ENCODE assay signal across 11 cellular contexts in the genomic region with DNA sequence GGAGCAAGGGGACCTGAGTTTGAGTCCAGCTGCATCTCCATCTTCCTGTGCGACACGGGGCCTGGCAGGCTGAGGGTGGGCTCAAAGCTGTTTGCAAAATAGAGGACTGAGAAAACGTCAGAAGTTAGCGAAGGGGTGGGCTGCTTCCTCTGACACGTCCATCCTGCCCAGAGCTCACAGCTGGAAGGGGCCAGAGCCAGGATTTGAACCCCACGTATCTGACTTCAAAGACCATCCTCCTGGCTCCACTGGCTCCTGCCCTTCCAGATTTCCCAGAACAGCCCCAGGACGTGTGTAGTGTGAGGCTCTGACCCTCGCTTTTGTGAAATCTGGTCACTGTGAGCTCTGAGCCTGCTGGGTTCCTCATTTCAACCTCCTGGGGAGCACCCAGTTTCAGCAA. TPM values are rescaled to one million over a fixed set of nuclear protein-coding genes. Genes with fewer than 3 reads are reported as not detected.
DNase-seq lines count a peak whose midpoint lies in the region; ATAC-seq and TF ChIP-seq lines count a peak whose summit lies in the region.
"Had no signal": no experiment of that assay in that cellular context is flagged by ENCODE, and none has a peak within 500 bp of the region (broad histone marks: within the 10 kb centered on the region; RNA-seq: fewer than 3 reads in every experiment).

No MANE protein-coding gene starts in this region.

- no peak overlapping the region for H3K27ac ChIP-seq in GM23338 (ENCODE audit: low read depth)
- no peak overlapping the region for H3K27ac ChIP-seq in osteoblast (ENCODE audit: low read depth, low read length)
- H3K27ac ChIP-seq in trophoblast cell (ENCODE audit: low read depth, low read length), result no peak overlapping the region
- H3K27ac ChIP-seq: epithelial cell of prostate, parathyroid adenoma, SJSA1 had no signal

- H3K27me3 ChIP-seq in GM23338 (ENCODE audit: insufficient read depth), result peaks cover 11% of the 10 kb centered on the region; the same call in 1 of the 2 replicates
- no peaks in the 10 kb centered on the region for H3K27me3 ChIP-seq in osteoblast (ENCODE audit: insufficient read depth, low read length)
- no peaks in the 10 kb centered on the region for H3K27me3 ChIP-seq in trophoblast cell (ENCODE audit: insufficient read depth, low read length)
- H3K27me3 ChIP-seq: SJSA1 had no signal

- no peaks in the 10 kb centered on the region for H3K79me1 ChIP-seq in trophoblast cell (ENCODE audit: low read length)

- no peak overlapping the region for H2BK5ac ChIP-seq in trophoblast cell (ENCODE audit: low read depth, low read length, poor library complexity)

- H4K20me1 ChIP-seq in GM23338 (replicated peaks; ENCODE audit: insufficient read depth) (no peaks in the 10 kb centered on the region), osteoblast (ENCODE audit: insufficient read depth, low read length) (peaks cover 2% of the 10 kb centered on the region)

- no peak overlapping the region for H3K4ac ChIP-seq in trophoblast cell (ENCODE audit: low read depth, low read length)

- H3F3A ChIP-seq in GM23338 (replicated peaks; ENCODE audit: low read depth), result no peaks in the 10 kb centered on the region; the same call in 1 of the 2 replicates

- no peak for ATAC-seq in activated CD4-positive, alpha-beta T cell treated with anti-CD3 and anti-CD28 coated beads for 36 hours
- no peak for ATAC-seq in GM23338

- H3K4me2 ChIP-seq in GM23338 (no peak overlapping the region), osteoblast (ENCODE audit: insufficient read depth, low read length) (no peak overlapping the region), trophoblast cell (ENCODE audit: low read length) (no peak overlapping the region)

- H3K18ac ChIP-seq in trophoblast cell (ENCODE audit: low read length), result no peak overlapping the region

- no peak overlapping the region for H2AK5ac ChIP-seq in trophoblast cell (ENCODE audit: low read length)

- no peak overlapping the region for H3K9ac ChIP-seq in trophoblast cell (ENCODE audit: low read length)
- H3K9ac ChIP-seq: parathyroid adenoma had no signal

- H3K9me3 ChIP-seq in osteoblast (ENCODE audit: low read depth, low read length) (peaks cover 2% of the 10 kb centered on the region), trophoblast cell (ENCODE audit: insufficient read depth, low read depth, low read length) (peaks cover 5% of the 10 kb centered on the region)
- H3K9me3 ChIP-seq: SJSA1 had no signal

- H3K23ac ChIP-seq in trophoblast cell (ENCODE audit: low read length), result no peak overlapping the region

- H4K91ac ChIP-seq in trophoblast cell (ENCODE audit: low read depth, low read length), result no peak overlapping the region

- peaks cover 35% of the 10 kb centered on the region for H3K36me3 Mint-ChIP-seq in activated CD4-positive, alpha-beta T cell treated with anti-CD3 and anti-CD28 coated beads for 36 hours (ENCODE audit: low read depth)
- H3K36me3 Mint-ChIP-seq in GM23338 (ENCODE audit: low read depth), result no peaks in the 10 kb centered on the region
- no peaks in the 10 kb centered on the region for H3K36me3 Mint-ChIP-seq in chondrocyte (ENCODE audit: low read depth)
- H3K36me3 Mint-ChIP-seq in mesothelial cell of epicardium, result no peaks in the 10 kb centered on the region

- H3K4me3 ChIP-seq in GM23338, result no peak overlapping the region
- H3K4me3 ChIP-seq in osteoblast (ENCODE audit: insufficient read depth, low read length), result no peak overlapping the region
- no peak overlapping the region for H3K4me3 ChIP-seq in trophoblast cell (ENCODE audit: low read depth, low read length)
- H3K4me3 ChIP-seq: SJSA1 had no signal

- peaks cover 34% of the 10 kb centered on the region for H3K4me1 Mint-ChIP-seq in activated CD4-positive, alpha-beta T cell treated with anti-CD3 and anti-CD28 coated beads for 36 hours
- H3K4me1 Mint-ChIP-seq in GM23338 (peaks cover 21% of the 10 kb centered on the region), chondrocyte (ENCODE audit: low read depth) (peaks cover 4% of the 10 kb centered on the region), mesothelial cell of epicardium (peaks cover 12% of the 10 kb centered on the region)

- H2BK12ac ChIP-seq in trophoblast cell (ENCODE audit: low read length), result no peak overlapping the region

- no peak overlapping the region for H3K27ac Mint-ChIP-seq in activated CD4-positive, alpha-beta T cell treated with anti-CD3 and anti-CD28 coated beads for 36 hours
- H3K27ac Mint-ChIP-seq in GM23338 (no peak overlapping the region), chondrocyte (ENCODE audit: unreplicated experiment) (no peak overlapping the region), mesothelial cell of epicardium (no peak overlapping the region)

- H3K4me1 ChIP-seq in GM23338 (ENCODE audit: insufficient read depth) (peaks cover 8% of the 10 kb centered on the region; the same call in 1 of the 2 replicates), osteoblast (ENCODE audit: insufficient read depth, low read length) (peaks cover 2% of the 10 kb centered on the region), trophoblast cell (ENCODE audit: control insufficient read depth in 1 of 2, insufficient read depth in 2 of 2, low read length in 2 of 2) (peaks cover 0 to 2% of the 10 kb centered on the region in 2 experiments)
- H3K4me1 ChIP-seq: parathyroid adenoma had no signal

- no CpG with 5 or more reads among the region's 8 CpGs for WGBS in trophoblast cell (ENCODE audit: extremely low coverage, insufficient coverage, insufficient read length)

- no peaks in the 10 kb centered on the region for H3K36me3 ChIP-seq in GM23338 (ENCODE audit: insufficient read depth)
- no peaks in the 10 kb centered on the region for H3K36me3 ChIP-seq in osteoblast (ENCODE audit: insufficient read depth, low read length)
- no peaks in the 10 kb centered on the region for H3K36me3 ChIP-seq in trophoblast cell (ENCODE audit: control insufficient read depth in 1 of 2, insufficient read depth in 2 of 2, low read length in 2 of 2)
- H3K36me3 ChIP-seq: SJSA1 had no signal

- CTCF ChIA-PET in activated CD4-positive, alpha-beta T cell treated with anti-CD3 and anti-CD28 coated beads for 36 hours (lab: Charles Lee), result interaction anchor here (0.5 to 2.0 kb wide), 14 partner anchors 8 to 310 kb away, joined by 3 to 11 read pairs (median 4); no protein-coding TSS in a partner anchor

- H3K4me3 Mint-ChIP-seq in activated CD4-positive, alpha-beta T cell treated with anti-CD3 and anti-CD28 coated beads for 36 hours, result no peak overlapping the region
- H3K4me3 Mint-ChIP-seq in GM23338 (0 out of 3 replicates have a peak overlapping the region, but pooled peaks have one; percentile 54), chondrocyte (ENCODE audit: unreplicated experiment) (no peak overlapping the region), mesothelial cell of epicardium (no peak overlapping the region)

- no peak overlapping the region for H3K14ac ChIP-seq in trophoblast cell (ENCODE audit: low read length)

- no peak overlapping the region; the same call in 1 of the 2 replicates for H2AFZ ChIP-seq in GM23338
- no peak overlapping the region for H2AFZ ChIP-seq in osteoblast (ENCODE audit: low read length)
- H2AFZ ChIP-seq in trophoblast cell (ENCODE audit: insufficient read depth, low read length, poor library complexity), result no peak overlapping the region

- no peaks in the 10 kb centered on the region for H3K9me2 ChIP-seq in GM23338 (ENCODE audit: insufficient read depth)

- TF ChIP-seq CTCF in GM23338 (conservative IDR thresholded peaks at IDR 0.05; ENCODE audit: low read depth in 2 of 2) (no peak), chondrocyte (IDR thresholded peaks at IDR 0.05) (no peak), osteoblast (IDR thresholded peaks at IDR 0.05; ENCODE audit: extremely low read depth, low read depth, low read length) (no peak), mesothelial cell of epicardium (IDR thresholded peaks at IDR 0.05; ENCODE audit: unreplicated experiment) (no peak)

- no peak overlapping the region for H4K12ac ChIP-seq in trophoblast cell (ENCODE audit: low read depth, low read length)

- no peaks in the 10 kb centered on the region for H3K27me3 Mint-ChIP-seq in activated CD4-positive, alpha-beta T cell treated with anti-CD3 and anti-CD28 coated beads for 36 hours
- H3K27me3 Mint-ChIP-seq in GM23338 (ENCODE audit: insufficient read depth, low read depth, poor library complexity), result peaks cover 37% of the 10 kb centered on the region
- peaks cover 4% of the 10 kb centered on the region for H3K27me3 Mint-ChIP-seq in chondrocyte (ENCODE audit: low read depth)
- H3K27me3 Mint-ChIP-seq in mesothelial cell of epicardium (ENCODE audit: low read depth), result no peaks in the 10 kb centered on the region

- no peak overlapping the region for H2BK120ac ChIP-seq in trophoblast cell (ENCODE audit: insufficient read depth, low read length, poor library complexity)

- no peak overlapping the region for H4K8ac ChIP-seq in trophoblast cell (ENCODE audit: low read depth, low read length)

- intact Hi-C loops in activated CD4-positive, alpha-beta T cell treated with anti-CD3 and anti-CD28 coated beads for 36 hours (cut with DNase I, micrococcal nuclease), result loop anchor here (1.0 to 10.0 kb wide), 5 partner anchors 103 to 337 kb away; partner anchors contain the start of gene TSPAN18 (in 1 of the 2)

- peaks cover 7% of the 10 kb centered on the region for H3K9me3 Mint-ChIP-seq in activated CD4-positive, alpha-beta T cell treated with anti-CD3 and anti-CD28 coated beads for 36 hours (ENCODE audit: low read depth)
- H3K9me3 Mint-ChIP-seq in GM23338 (peaks cover 5% of the 10 kb centered on the region; the same call in 1 of the 3 replicates), chondrocyte (ENCODE audit: low read depth) (peaks cover 4% of the 10 kb centered on the region), mesothelial cell of epicardium (no peaks in the 10 kb centered on the region)

- peak; percentile 4 for DNase-seq in activated CD4-positive, alpha-beta T cell treated with anti-CD3 and anti-CD28 coated beads for 36 hours
- DNase-seq in activated CD4-positive, alpha-beta T cell treated with anti-CD3 and anti-CD28 coated beads for 4 hours, result no peak
- DNase-seq in GM23338 (ENCODE audit: low spot score) (no peak), chondrocyte (ENCODE audit: low spot score) (peak; percentile 34), osteoblast (ENCODE audit: insufficient read length, low spot score, missing footprints) (peak; percentile 63), mesothelial cell of epicardium (ENCODE audit: low spot score in 2 of 2, unreplicated experiment in 2 of 2) (no peak), trophoblast cell (no peak), NCI-H446 (lab: John Stamatoyannopoulos, UW) (no peak)

- POLR2A ChIA-PET in activated CD4-positive, alpha-beta T cell treated with anti-CD3 and anti-CD28 coated beads for 36 hours (lab: Charles Lee), result no interaction called here

- H3K79me2 ChIP-seq in GM23338 (replicated peaks; ENCODE audit: insufficient read depth) (no peaks in the 10 kb centered on the region), osteoblast (ENCODE audit: insufficient read depth, low read length) (no peaks in the 10 kb centered on the region), trophoblast cell (ENCODE audit: control insufficient read depth, insufficient read depth, low read length, poor library complexity) (no peaks in the 10 kb centered on the region)
- H3K79me2 ChIP-seq: parathyroid adenoma had no signal

RNA-seq across cellular contexts. Expression of gene CD82, which starts 56.3 kb away (rescaled TPM):
- total RNA-seq in activated CD4-positive, alpha-beta T cell treated with anti-CD3 and anti-CD28 coated beads for 36 hours, result 100 to 1,000 TPM; 239 to 272 TPM
- 4.9 and 9.6 TPM in 2 replicates for total RNA-seq in GM23338 (2014; rRNA removed; shearing (Covaris generic))
- polyA plus RNA-seq in GM23338 (2016; fragmentation: Nextera tagmentation; extraction: Ambion mirVana), result 4.4 and 5.5 TPM in 2 replicates
- total RNA-seq in chondrocyte, result 14.4 to 46.6 TPM (median 17.0 TPM) in 3 replicates
- 14.7 and 23.2 TPM in 2 replicates for total RNA-seq in osteoblast
- total RNA-seq in mesothelial cell of epicardium, result 10.6 to 11.8 TPM (median 11.2 TPM) in 3 replicates
- 0.61 and 1.0 TPM in 2 replicates for polyA plus RNA-seq in trophoblast cell (2013)

Comparison
In these comparisons a context has a peak if more than half of its experiments do, and no peak if none do; other contexts are left out.
1. DNase-seq: peak in activated CD4-positive, alpha-beta T cell treated with anti-CD3 and anti-CD28 coated beads for 36 hours (single experiment), chondrocyte (single experiment) and osteoblast (single experiment); none in activated CD4-positive, alpha-beta T cell treated with anti-CD3 and anti-CD28 coated beads for 4 hours (0 of 2), GM23338 (single experiment), mesothelial cell of epicardium (0 of 2), trophoblast cell (0 of 2) and NCI-H446 (0 of 2).